In the genomic region with DNA sequence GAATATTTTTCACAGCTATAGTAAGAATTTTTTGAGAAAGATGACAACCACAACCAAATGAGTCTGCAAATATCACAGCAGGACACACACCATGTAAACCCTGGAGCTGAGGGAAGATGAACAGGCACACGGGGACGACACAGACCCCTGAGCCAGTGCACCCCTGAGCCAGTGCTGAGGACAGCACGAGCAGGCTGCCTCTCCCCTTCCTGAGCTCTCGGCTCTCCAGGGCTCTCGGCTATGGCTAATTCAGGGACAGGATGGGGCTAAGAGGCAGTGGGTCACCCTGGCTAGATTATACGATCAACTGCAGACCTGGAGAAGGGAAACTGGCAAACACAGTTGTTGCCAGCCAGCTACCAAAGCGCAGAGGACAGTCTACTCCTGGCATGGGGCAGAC, we compare ENCODE assay signal across 15 cellular contexts. TPM values are rescaled to one million over a fixed set of nuclear protein-coding genes. Genes with fewer than 3 reads are reported as not detected.
DNase-seq lines count a peak whose midpoint lies in the region; ATAC-seq and TF ChIP-seq lines count a peak whose summit lies in the region.
"Had no signal": no experiment of that assay in that cellular context is flagged by ENCODE, and none has a peak within 500 bp of the region (broad histone marks: within the 10 kb centered on the region; RNA-seq: fewer than 3 reads in every experiment).

No MANE protein-coding gene starts in this region.

- no peak for ATAC-seq in activated CD8-positive, alpha-beta T cell treated with anti-CD3 and anti-CD28 coated beads for 36 hours
- no peak for ATAC-seq in activated CD8-positive, alpha-beta T cell treated with anti-CD3 and anti-CD28 coated beads, Interleukin-2, amount 10 ng/mL, durations not matched to agents 7 days and 5 days
- no peak for ATAC-seq in GM21529 (IDR thresholded peaks at IDR 0.05; ENCODE audit: unreplicated experiment)

- H3K18ac ChIP-seq in mesenchymal stem cell (ENCODE audit: low read depth in 1 of 2, low read length in 2 of 2): no peak overlapping the region

- H3K4me2 ChIP-seq in OCI-LY3 (ENCODE audit: low read length) (0 out of 2 replicates have a peak overlapping the region, but pooled peaks have one; percentile 3), mesenchymal stem cell (ENCODE audit: low read length, poor library complexity, severe bottlenecking) (no peak overlapping the region)
- H3K4me2 ChIP-seq: BLaER1 had no signal

- POLR2A ChIA-PET in activated CD8-positive, alpha-beta T cell treated with anti-CD3 and anti-CD28 coated beads for 36 hours (lab: Charles Lee): no interaction called here
- POLR2A ChIA-PET in activated CD8-positive, alpha-beta T cell treated with anti-CD3 and anti-CD28 coated beads, Interleukin-2, amount 10 ng/mL, durations not matched to agents 7 days and 5 days (lab: Charles Lee): no interaction called here

- H4K8ac ChIP-seq in mesenchymal stem cell (ENCODE audit: low read length): peak overlapping the region; percentile 76

- H2BK120ac ChIP-seq in mesenchymal stem cell (ENCODE audit: low read depth, low read length): no peak overlapping the region

- no peak overlapping the region for H3K4me3 ChIP-seq in OCI-LY3 (ENCODE audit: low read length)
- no peak overlapping the region for H3K4me3 ChIP-seq in mesenchymal stem cell (ENCODE audit: insufficient read depth in 1 of 2, low read depth in 1 of 2, low read length in 2 of 2)
- H3K4me3 ChIP-seq: BLaER1 had no signal

- TF ChIP-seq CTCF in activated CD8-positive, alpha-beta T cell treated with anti-CD3 and anti-CD28 coated beads for 36 hours (IDR thresholded peaks at IDR 0.05): peak; percentile 8
- no peak for TF ChIP-seq CTCF in OCI-LY3 (IDR thresholded peaks at IDR 0.05; ENCODE audit: low read depth, low read length)

- intact Hi-C loops in activated CD8-positive, alpha-beta T cell treated with anti-CD3 and anti-CD28 coated beads for 36 hours (cut with micrococcal nuclease): no loop called here

- H3K14ac ChIP-seq in mesenchymal stem cell (ENCODE audit: low read length in 2 of 2): no peak overlapping the region

- H3K23ac ChIP-seq in mesenchymal stem cell (ENCODE audit: low read length in 2 of 2): no peak overlapping the region

- H3K4me3 Mint-ChIP-seq in activated CD8-positive, alpha-beta T cell treated with anti-CD3 and anti-CD28 coated beads for 36 hours: no peak overlapping the region
- H3K4me3 Mint-ChIP-seq in activated CD8-positive, alpha-beta T cell treated with anti-CD3 and anti-CD28 coated beads, Interleukin-2, amount 10 ng/mL, durations not matched to agents 7 days and 5 days: no peak overlapping the region
- no peak overlapping the region for H3K4me3 Mint-ChIP-seq in activated naive CD8-positive, alpha-beta T cell treated with anti-CD3 and anti-CD28 coated beads for 36 hours
- H3K4me3 Mint-ChIP-seq: CD8-positive, alpha-beta memory T cell had no signal

- H3K4me1 ChIP-seq in OCI-LY3 (ENCODE audit: low read length) (peaks cover 10% of the 10 kb centered on the region), mesenchymal stem cell (ENCODE audit: control insufficient read depth, insufficient read depth, low read depth, low read length) (peaks cover 7% of the 10 kb centered on the region)
- H3K4me1 ChIP-seq: BLaER1, Caco-2 had no signal

- H2BK15ac ChIP-seq in mesenchymal stem cell (ENCODE audit: low read depth, poor library complexity, severe bottlenecking): no peak overlapping the region

- H3K9ac ChIP-seq in OCI-LY3 (ENCODE audit: low read length) (no peak overlapping the region), mesenchymal stem cell (ENCODE audit: low read length) (no peak overlapping the region)
- H3K9ac ChIP-seq: BLaER1 had no signal

- CTCF ChIA-PET in activated CD8-positive, alpha-beta T cell treated with anti-CD3 and anti-CD28 coated beads for 36 hours (lab: Charles Lee): interaction anchor here (0.6 to 1.0 kb wide), 10 partner anchors 9 to 52 kb away, joined by 3 to 7 read pairs (median 4); no protein-coding TSS in a partner anchor
- CTCF ChIA-PET in activated CD8-positive, alpha-beta T cell treated with anti-CD3 and anti-CD28 coated beads, Interleukin-2, amount 10 ng/mL, durations not matched to agents 7 days and 5 days (lab: Charles Lee): interaction anchor here (0.6 to 1.5 kb wide), 20 partner anchors 9 to 79 kb away, joined by 3 to 9 read pairs (median 3); a partner anchor contains a TSS

- H3K9me3 Mint-ChIP-seq in activated CD8-positive, alpha-beta T cell treated with anti-CD3 and anti-CD28 coated beads for 36 hours: no peaks in the 10 kb centered on the region
- H3K9me3 Mint-ChIP-seq in activated CD8-positive, alpha-beta T cell treated with anti-CD3 and anti-CD28 coated beads, Interleukin-2, amount 10 ng/mL, durations not matched to agents 7 days and 5 days (ENCODE audit: insufficient read depth): no peaks in the 10 kb centered on the region
- H3K9me3 Mint-ChIP-seq in activated naive CD8-positive, alpha-beta T cell treated with anti-CD3 and anti-CD28 coated beads for 36 hours: no peaks in the 10 kb centered on the region
- H3K9me3 Mint-ChIP-seq: CD8-positive, alpha-beta memory T cell had no signal

- 94% methylated on average over 6 of the region's 7 CpGs for WGBS in mesenchymal stem cell

- H3K9me3 ChIP-seq in OCI-LY3 (ENCODE audit: insufficient read depth, low read length) (no peaks in the 10 kb centered on the region), mesenchymal stem cell (ENCODE audit: control insufficient read depth, low read length) (no peaks in the 10 kb centered on the region)
- H3K9me3 ChIP-seq: BLaER1, Caco-2 had no signal

- peaks cover 38% of the 10 kb centered on the region for H3K36me3 Mint-ChIP-seq in activated CD8-positive, alpha-beta T cell treated with anti-CD3 and anti-CD28 coated beads for 36 hours (ENCODE audit: low read depth)
- H3K36me3 Mint-ChIP-seq in activated CD8-positive, alpha-beta T cell treated with anti-CD3 and anti-CD28 coated beads, Interleukin-2, amount 10 ng/mL, durations not matched to agents 7 days and 5 days (ENCODE audit: low read depth): peaks cover 13% of the 10 kb centered on the region
- peaks cover 27% of the 10 kb centered on the region for H3K36me3 Mint-ChIP-seq in activated naive CD8-positive, alpha-beta T cell treated with anti-CD3 and anti-CD28 coated beads for 36 hours

- H3K36me3 ChIP-seq in OCI-LY3 (replicated peaks; ENCODE audit: low read depth, low read length): peaks cover 58% of the 10 kb centered on the region
- peaks cover 42 to 66% of the 10 kb centered on the region in 2 experiments for H3K36me3 ChIP-seq in mesenchymal stem cell (ENCODE audit: control insufficient read depth in 1 of 2, insufficient read depth in 2 of 2, low read depth in 1 of 2, low read length in 2 of 2)

- H3K79me2 ChIP-seq in OCI-LY3 (ENCODE audit: low read length): 0 out of 2 replicates have a peak, but pooled peaks cover 3% of the 10 kb centered on the region

- peak overlapping the region; percentile 7 for H2AK5ac ChIP-seq in mesenchymal stem cell (ENCODE audit: low read length, severe bottlenecking)

- no peaks in the 10 kb centered on the region for H3K27me3 Mint-ChIP-seq in activated CD8-positive, alpha-beta T cell treated with anti-CD3 and anti-CD28 coated beads for 36 hours
- no peaks in the 10 kb centered on the region for H3K27me3 Mint-ChIP-seq in activated CD8-positive, alpha-beta T cell treated with anti-CD3 and anti-CD28 coated beads, Interleukin-2, amount 10 ng/mL, durations not matched to agents 7 days and 5 days (ENCODE audit: low read depth)
- H3K27me3 Mint-ChIP-seq in activated naive CD8-positive, alpha-beta T cell treated with anti-CD3 and anti-CD28 coated beads for 36 hours: no peaks in the 10 kb centered on the region
- H3K27me3 Mint-ChIP-seq: CD8-positive, alpha-beta memory T cell had no signal

- H2BK5ac ChIP-seq in mesenchymal stem cell (ENCODE audit: low read depth, low read length, poor library complexity, severe bottlenecking): no peak overlapping the region

- no peaks in the 10 kb centered on the region for H3K4me1 Mint-ChIP-seq in activated CD8-positive, alpha-beta T cell treated with anti-CD3 and anti-CD28 coated beads for 36 hours (ENCODE audit: low read depth)
- H3K4me1 Mint-ChIP-seq in activated CD8-positive, alpha-beta T cell treated with anti-CD3 and anti-CD28 coated beads, Interleukin-2, amount 10 ng/mL, durations not matched to agents 7 days and 5 days (ENCODE audit: low read depth): no peaks in the 10 kb centered on the region
- peaks cover 2% of the 10 kb centered on the region for H3K4me1 Mint-ChIP-seq in activated naive CD8-positive, alpha-beta T cell treated with anti-CD3 and anti-CD28 coated beads for 36 hours

- H2AFZ ChIP-seq in OCI-LY3 (ENCODE audit: low read depth, low read length) (peak overlapping the region; percentile 18; the same call in 1 of the 2 replicates), mesenchymal stem cell (ENCODE audit: low read depth, low read length) (no peak overlapping the region)

- no peak for DNase-seq in activated CD8-positive, alpha-beta T cell treated with anti-CD3 and anti-CD28 coated beads for 36 hours
- no peak for DNase-seq in activated CD8-positive, alpha-beta T cell treated with anti-CD3 and anti-CD28 coated beads, Interleukin-2, amount 10 ng/mL, durations not matched to agents 7 days and 5 days
- no peak for DNase-seq in mesenchymal stem cell
- DNase-seq in activated naive CD8-positive, alpha-beta T cell treated with anti-CD3 and anti-CD28 coated beads for 36 hours: no peak
- DNase-seq in NCI-H187 treated with DMSO at 0.1 percent for 48 hours (lab: John Stamatoyannopoulos, UW): no peak
- DNase-seq: CD8-positive, alpha-beta memory T cell; GDM1 had no signal

- no peaks in the 10 kb centered on the region for H4K20me1 ChIP-seq in OCI-LY3 (ENCODE audit: insufficient read depth, low read length)

- H4K91ac ChIP-seq in mesenchymal stem cell (ENCODE audit: low read length): no peak overlapping the region

- no peaks in the 10 kb centered on the region for H3K27me3 ChIP-seq in OCI-LY3 (ENCODE audit: low read depth, low read length)
- no peaks in the 10 kb centered on the region for H3K27me3 ChIP-seq in mesenchymal stem cell (ENCODE audit: control insufficient read depth in 1 of 2, insufficient read depth in 1 of 2, low read length in 2 of 2)
- H3K27me3 ChIP-seq: BLaER1 had no signal

- no peak overlapping the region for H3K27ac Mint-ChIP-seq in activated CD8-positive, alpha-beta T cell treated with anti-CD3 and anti-CD28 coated beads for 36 hours
- no peak overlapping the region for H3K27ac Mint-ChIP-seq in activated CD8-positive, alpha-beta T cell treated with anti-CD3 and anti-CD28 coated beads, Interleukin-2, amount 10 ng/mL, durations not matched to agents 7 days and 5 days
- H3K27ac Mint-ChIP-seq in activated naive CD8-positive, alpha-beta T cell treated with anti-CD3 and anti-CD28 coated beads for 36 hours: no peak overlapping the region

- no peak overlapping the region for H3K4ac ChIP-seq in mesenchymal stem cell (ENCODE audit: low read depth in 1 of 2, low read length in 2 of 2)

- H3K27ac ChIP-seq in OCI-LY3 (ENCODE audit: low read length) (peak overlapping the region; percentile 29; the same call in 1 of the 2 replicates), mesenchymal stem cell (ENCODE audit: low read length, poor library complexity, severe bottlenecking) (peak overlapping the region; percentile 1)
- H3K27ac ChIP-seq: 22Rv1, BLaER1, HL-60 had no signal

- H3K79me1 ChIP-seq in mesenchymal stem cell (replicated peaks; ENCODE audit: low read length, poor library complexity, severe bottlenecking): peaks cover 39% of the 10 kb centered on the region

- no peak overlapping the region for H2BK12ac ChIP-seq in mesenchymal stem cell (ENCODE audit: low read length in 2 of 2)

RNA-seq across cellular contexts. Expression of a gene that starts 41.4 kb away (rescaled TPM):
- 10 to 100 TPM; 17.9 to 20.2 TPM for total RNA-seq in activated CD8-positive, alpha-beta T cell treated with anti-CD3 and anti-CD28 coated beads for 36 hours
- total RNA-seq in activated CD8-positive, alpha-beta T cell treated with anti-CD3 and anti-CD28 coated beads, Interleukin-2, amount 10 ng/mL, durations not matched to agents 7 days and 5 days: 10 to 100 TPM; 16.4 to 16.6 TPM
- polyA plus RNA-seq in mesenchymal stem cell (2013, experiment 1 of 2): 18.5 TPM
- 18.7 TPM for polyA plus RNA-seq in mesenchymal stem cell (2013, experiment 2 of 2)
- total RNA-seq in activated naive CD8-positive, alpha-beta T cell treated with anti-CD3 and anti-CD28 coated beads for 36 hours: 10 to 100 TPM; 28.7 to 30.1 TPM

RNA-seq across cellular contexts. Expression of a gene that starts 46.6 kb away (rescaled TPM):
- total RNA-seq in activated CD8-positive, alpha-beta T cell treated with anti-CD3 and anti-CD28 coated beads for 36 hours: not detected
- total RNA-seq in activated CD8-positive, alpha-beta T cell treated with anti-CD3 and anti-CD28 coated beads, Interleukin-2, amount 10 ng/mL, durations not matched to agents 7 days and 5 days: not detected
- polyA plus RNA-seq in mesenchymal stem cell (2013, experiment 1 of 2): 0.04 TPM
- 0.04 TPM for polyA plus RNA-seq in mesenchymal stem cell (2013, experiment 2 of 2)
- total RNA-seq in activated naive CD8-positive, alpha-beta T cell treated with anti-CD3 and anti-CD28 coated beads for 36 hours: not detected
- total RNA-seq: A673; Caco-2; CD8-positive, alpha-beta memory T cell; H1 had no signal
- polyA plus RNA-seq: CD8-positive, alpha-beta memory T cell had no signal

RNA-seq across cellular contexts. Expression of a gene that starts 49.2 kb away (rescaled TPM):
- total RNA-seq in activated CD8-positive, alpha-beta T cell treated with anti-CD3 and anti-CD28 coated beads for 36 hours: 10 to 100 TPM; 22.3 to 23.3 TPM
- total RNA-seq in activated CD8-positive, alpha-beta T cell treated with anti-CD3 and anti-CD28 coated beads, Interleukin-2, amount 10 ng/mL, durations not matched to agents 7 days and 5 days: 10 to 100 TPM; 19.6 to 19.8 TPM
- 19.4 TPM for polyA plus RNA-seq in mesenchymal stem cell (2013, experiment 1 of 2)
- 18.0 TPM for polyA plus RNA-seq in mesenchymal stem cell (2013, experiment 2 of 2)
- 10 to 100 TPM; 19.0 to 22.4 TPM for total RNA-seq in activated naive CD8-positive, alpha-beta T cell treated with anti-CD3 and anti-CD28 coated beads for 36 hours
